ENCODE assay signal across 1 cellular context in the genomic region with DNA sequence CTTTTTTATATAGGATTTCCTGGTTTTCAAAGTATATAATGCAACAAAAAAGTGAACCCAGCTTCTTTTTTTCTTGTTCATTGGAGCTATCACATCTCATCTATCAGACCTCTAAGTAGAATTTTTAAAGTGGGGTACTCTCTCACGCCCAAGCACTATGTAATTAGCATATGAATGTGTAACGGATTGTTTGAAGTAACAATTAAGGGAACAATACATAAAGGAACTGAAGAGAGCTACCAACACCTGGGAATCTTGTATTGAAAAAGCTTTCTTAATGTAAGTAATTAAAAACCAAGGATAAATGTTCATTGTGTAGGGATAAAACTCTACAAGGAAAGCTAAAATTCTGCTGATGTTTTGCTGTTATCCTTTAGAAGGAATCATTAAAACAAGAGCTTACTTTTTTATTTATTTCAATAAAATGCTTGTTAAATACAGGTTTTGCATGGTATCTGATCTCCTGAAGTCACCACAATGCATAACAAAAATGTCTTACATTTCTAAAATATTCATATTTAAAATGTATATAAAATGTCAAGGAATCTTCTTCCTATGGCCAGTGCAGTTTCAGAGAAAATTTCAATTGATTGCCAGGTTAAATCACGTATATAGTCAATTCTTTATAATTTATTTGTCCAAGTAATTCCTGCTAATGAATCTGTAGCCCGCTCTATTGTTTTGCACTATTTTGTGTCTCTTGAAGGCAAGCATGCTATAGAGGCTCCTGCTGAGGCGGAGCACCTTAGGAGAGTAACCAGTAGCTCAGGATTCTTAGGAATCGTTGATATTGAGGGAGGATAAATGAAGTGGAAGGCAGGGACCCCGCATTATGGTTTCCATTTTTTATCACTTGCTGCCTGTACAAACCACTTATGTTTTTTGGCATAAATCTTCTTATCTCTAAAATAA.
TF ChIP-seq lines count a peak whose summit lies in the region.

No MANE protein-coding gene starts in this region.

TF ChIP-seq in H1, 55 proteins besides CTCF, POLR2A, EP300 and RAD21:
- TF ChIP-seq TBP (IDR thresholded peaks at IDR 0.05; ENCODE audit: low read depth, low read length): no peak
- TF ChIP-seq, protein P1, sequence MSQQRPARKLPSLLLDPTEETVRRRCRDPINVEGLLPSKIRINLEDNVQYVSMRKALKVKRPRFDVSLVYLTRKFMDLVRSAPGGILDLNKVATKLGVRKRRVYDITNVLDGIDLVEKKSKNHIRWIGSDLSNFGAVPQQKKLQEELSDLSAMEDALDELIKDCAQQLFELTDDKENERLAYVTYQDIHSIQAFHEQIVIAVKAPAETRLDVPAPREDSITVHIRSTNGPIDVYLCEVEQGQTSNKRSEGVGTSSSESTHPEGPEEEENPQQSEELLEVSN (IDR thresholded peaks at IDR 0.05): no peak
- TF ChIP-seq CHD2 (IDR thresholded peaks at IDR 0.05; ENCODE audit: low read length): no peak
- peak; percentile 97 for TF ChIP-seq CHD7 (IDR thresholded peaks at IDR 0.05; ENCODE audit: insufficient replicate concordance, low read length)
- no peak for TF ChIP-seq CBX5 (IDR thresholded peaks at IDR 0.05; ENCODE audit: low read depth, low read length)
- TF ChIP-seq ATF3 (IDR thresholded peaks at IDR 0.05; ENCODE audit: insufficient read depth, low read depth, low read length): no peak
- peak in 1 of 2 experiments; percentile 23 for TF ChIP-seq BCL11A (IDR thresholded peaks at IDR 0.05; ENCODE audit: low read depth in 2 of 2, low read length in 2 of 2)
- TF ChIP-seq SIRT6 (IDR thresholded peaks at IDR 0.05; ENCODE audit: low read length): no peak
- peak; percentile 94 for TF ChIP-seq POU5F1 (IDR thresholded peaks at IDR 0.05; ENCODE audit: low read depth, low read length)
- peak; percentile 78 to 96; a peak in 1 of 4 replicates for TF ChIP-seq HDAC2 (IDR thresholded peaks at IDR 0.05; ENCODE audit: borderline replicate concordance in 1 of 2, low read depth in 2 of 2, low read length in 2 of 2)
- no peak for TF ChIP-seq FOSL1 (IDR thresholded peaks at IDR 0.05; ENCODE audit: insufficient read depth, low read depth, low read length)
- peak; percentile 88 for TF ChIP-seq KDM1A (IDR thresholded peaks at IDR 0.05; ENCODE audit: borderline replicate concordance, low read length)
- TF ChIP-seq MAFK (IDR thresholded peaks at IDR 0.05; ENCODE audit: low read depth, low read length): no peak
- peak; percentile 70; the same call in 1 of the 2 replicates for TF ChIP-seq TCF12 (IDR thresholded peaks at IDR 0.05; ENCODE audit: low read depth, low read length)
- TF ChIP-seq CEBPB (IDR thresholded peaks at IDR 0.05; ENCODE audit: low read depth, low read length): no peak
- TF ChIP-seq KDM4A (IDR thresholded peaks at IDR 0.05; ENCODE audit: low read depth, low read length, severe bottlenecking): no peak
TF ChIP-seq in H1: peak in this region for 6.
